8 cellular contexts compared by ENCODE assay signal in genomic region chr17:68290268-68290954, GRCh38. TPM values are rescaled to one million over a fixed set of nuclear protein-coding genes. Genes with fewer than 3 reads are reported as not detected.
DNase-seq lines count a peak whose midpoint lies in the region; ATAC-seq and TF ChIP-seq lines count a peak whose summit lies in the region.

No MANE protein-coding gene starts in this region.

- intact Hi-C loops in esophagus squamous epithelium (cut with DNase I) = no loop called here

- ATAC-seq in upper lobe of left lung (ENCODE audit: low FRiP score in 2 of 2) = peak in 1 of 2 donors; percentile 5

- H3K36me3 ChIP-seq in MG63 = no peaks in the 10 kb centered on the region
- no peaks in the 10 kb centered on the region for H3K36me3 ChIP-seq in esophagus squamous epithelium
- no peaks in the 10 kb centered on the region for H3K36me3 ChIP-seq in neuron (ENCODE audit: insufficient read depth, low read length)
- no peaks in the 10 kb centered on the region for H3K36me3 ChIP-seq in upper lobe of left lung

- H3K9me3 ChIP-seq in MG63 (no peaks in the 10 kb centered on the region), esophagus squamous epithelium (no peaks in the 10 kb centered on the region), neuron (ENCODE audit: low read length) (no peaks in the 10 kb centered on the region), upper lobe of left lung (no peaks in the 10 kb centered on the region)

- TF ChIP-seq CTCF in esophagus squamous epithelium (IDR thresholded peaks at IDR 0.05) = no peak
- no peak for TF ChIP-seq CTCF in upper lobe of left lung (IDR thresholded peaks at IDR 0.05)

- H3K4me3 ChIP-seq in MG63 (peak overlapping the region; percentile 75), esophagus squamous epithelium (peak overlapping the region; percentile 68 to 90 (median 87)), neuron (ENCODE audit: low read length) (peak overlapping the region; percentile 76), upper lobe of left lung (peak overlapping the region in 3 of 4 donors; percentile 63 to 68 (median 64))

- TF ChIP-seq EP300 in upper lobe of left lung (IDR thresholded peaks at IDR 0.05) = no peak

- H3K4me1 ChIP-seq in esophagus squamous epithelium = peaks cover 26 to 70% (median 32%) of the 10 kb centered on the region in 3 donors
- H3K4me1 ChIP-seq in neuron (ENCODE audit: insufficient read depth, low read length) = peaks cover 32% of the 10 kb centered on the region
- H3K4me1 ChIP-seq in upper lobe of left lung = peaks cover 19 to 39% (median 29%) of the 10 kb centered on the region in 4 donors

- TF ChIP-seq POLR2A in esophagus squamous epithelium (IDR thresholded peaks at IDR 0.05) = peak in 1 of 4 donors; percentile 26
- peak in 1 of 4 donors; percentile 21 for TF ChIP-seq POLR2A in upper lobe of left lung (IDR thresholded peaks at IDR 0.05)

- no peaks in the 10 kb centered on the region for H3K27me3 ChIP-seq in MG63
- H3K27me3 ChIP-seq in esophagus squamous epithelium = peaks cover 0 to 26% (median 0%) of the 10 kb centered on the region in 4 donors
- H3K27me3 ChIP-seq in neuron (ENCODE audit: insufficient read depth, low read length) = no peaks in the 10 kb centered on the region
- peaks cover 0 to 22% (median 8%) of the 10 kb centered on the region in 4 donors for H3K27me3 ChIP-seq in upper lobe of left lung

- H2AFZ ChIP-seq in neuron (ENCODE audit: low read depth, low read length) = peak overlapping the region; percentile 54

- H3K27ac ChIP-seq in esophagus squamous epithelium (peak overlapping the region; percentile 82 to 93 (median 90)), upper lobe of left lung (peak overlapping the region; percentile 87 to 97 (median 92))

- 1 to 5% methylated on average over 2 to 9 of the region's 50 CpGs for WGBS in esophagus squamous epithelium, 2 donors
- WGBS in upper lobe of left lung, 2 donors = 2 to 3% methylated on average over 25 to 26 of the region's 50 CpGs

- DNase-seq in DMS53 (lab: John Stamatoyannopoulos, UW) (peak; percentile 71), MG63 (peak; percentile 46), esophagus squamous epithelium (lab: John Stamatoyannopoulos, UW) (no peak), upper lobe of left lung (peak; percentile 54 to 90), NCI-H2107 treated with DMSO at 0.1 percent for 48 hours (lab: John Stamatoyannopoulos, UW; ENCODE audit: unreplicated experiment) (no peak), globus pallidus (ENCODE audit: low spot score) (no peak)
- peak; percentile 78 for DNase-seq in activated CD8-positive, alpha-beta memory T cell treated with anti-CD3 and anti-CD28 coated beads, Interleukin-2, amount 50 U/mL, for 48 hours

RNA-seq across cellular contexts. Expression of gene SLC16A6, which starts 0.5 kb away (rescaled TPM):
- total RNA-seq in MG63 (2014; rRNA removed; shearing (Covaris generic); ENCODE audit: low replicate concordance) = 0.79 and 1.9 TPM in 2 replicates
- total RNA-seq in esophagus squamous epithelium (10 to 100 TPM in 3 of 4 donors, 1 to 10 TPM in 1; 9.2 to 20.9 (median 17.8) TPM), upper lobe of left lung (1 to 10 TPM; 2.4 to 9.9 (median 6.5) TPM)

RNA-seq across cellular contexts. Expression of gene ARSG, which starts 0.9 kb away (rescaled TPM):
- total RNA-seq in MG63 (2014; rRNA removed; shearing (Covaris generic); ENCODE audit: low replicate concordance) = 2.3 and 3.0 TPM in 2 replicates
- total RNA-seq in esophagus squamous epithelium (1 to 10 TPM; 6.1 to 8.9 (median 7.0) TPM), upper lobe of left lung (10 to 100 TPM in 2 of 6 donors, 1 to 10 TPM in 4; 3.6 to 16.8 (median 7.7) TPM)

RNA-seq across cellular contexts. Expression of gene AMZ2, which starts 42.6 kb away (rescaled TPM):
- total RNA-seq in MG63 (2014; rRNA removed; shearing (Covaris generic); ENCODE audit: low replicate concordance) = 174 and 187 TPM in 2 replicates
- total RNA-seq in esophagus squamous epithelium (10 to 100 TPM; 13.7 to 47.7 (median 35.1) TPM), upper lobe of left lung (10 to 100 TPM; 19.4 to 50.3 (median 45.8) TPM)

Comparison
In these comparisons a context has a peak if more than half of its experiments do, and no peak if none do; other contexts are left out.
1. DNase-seq: peak in DMS53 (single experiment), MG63 (single experiment), activated CD8-positive, alpha-beta memory T cell treated with anti-CD3 and anti-CD28 coated beads, Interleukin-2, amount 50 U/mL, for 48 hours (single experiment) and upper lobe of left lung (2 of 2); none in esophagus squamous epithelium (single experiment), NCI-H2107 treated with DMSO at 0.1 percent for 48 hours (single experiment) and globus pallidus (single experiment).
2. Peak in every context shown above with its lines, with median percentiles within 50 percentile points of each other: H3K4me3 ChIP-seq.